ENCODE assay signal across 16 cellular contexts in the genomic region with DNA sequence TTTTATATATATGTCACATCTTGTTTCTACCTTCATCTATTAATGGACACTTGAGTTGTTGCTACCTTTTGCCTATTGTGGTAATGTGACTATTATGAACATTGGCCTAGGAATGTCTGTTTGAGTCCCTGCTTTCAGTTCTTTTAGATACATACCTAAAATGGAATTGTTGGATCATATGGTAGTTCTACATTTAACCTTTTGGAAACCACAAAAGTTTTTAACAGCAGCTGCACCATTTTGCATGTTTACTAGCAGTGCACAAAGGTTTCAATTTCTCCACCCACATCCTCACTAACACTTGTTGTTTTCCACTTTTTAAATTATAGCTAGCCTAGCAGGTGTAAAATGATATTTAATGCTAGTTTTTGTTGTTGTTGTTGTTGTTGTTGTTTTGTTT.
DNase-seq lines count a peak whose midpoint lies in the region; ATAC-seq and TF ChIP-seq lines count a peak whose summit lies in the region.
"Had no signal": no experiment of that assay in that cellular context is flagged by ENCODE, and none has a peak within 500 bp of the region (broad histone marks: within the 10 kb centered on the region; RNA-seq: fewer than 3 reads in every experiment).

No MANE protein-coding gene starts in this region.

- H3K4me1 ChIP-seq in uterus: peaks cover 5 to 6% of the 10 kb centered on the region in 2 donors
- peaks cover 27% of the 10 kb centered on the region for H3K4me1 ChIP-seq in HAP-1
- H3K4me1 ChIP-seq: foreskin keratinocyte had no signal

- in situ Hi-C loops in HAP-1 (cut with MboI; ENCODE audit: low sequenced_read_pairs): no loop called here

- DNase-seq in foreskin fibroblast (no peak), uterus (no peak), HAP-1 (ENCODE audit: low spot score in 2 of 2) (no peak), coronary artery (ENCODE audit: low spot score) (no peak)
- DNase-seq: amniotic stem cell, DMS53, foreskin keratinocyte, NCI-H1105 treated with DMSO at 0.1 percent for 48 hours, NCI-H526 treated with DMSO at 0.1 percent for 48 hours, right cardiac atrium, SHP77, WERI-Rb-1 had no signal

- H3K4me3 ChIP-seq in foreskin fibroblast (ENCODE audit: low read depth in 1 of 2, low read length in 2 of 2) (no peak overlapping the region), uterus (no peak overlapping the region), HAP-1 (no peak overlapping the region), coronary artery (no peak overlapping the region)

- H3K9me3 ChIP-seq in uterus (no peaks in the 10 kb centered on the region), HAP-1 (no peaks in the 10 kb centered on the region)

- H3K36me3 ChIP-seq in uterus (no peaks in the 10 kb centered on the region), HAP-1 (replicated peaks) (no peaks in the 10 kb centered on the region)
- H3K36me3 ChIP-seq: WERI-Rb-1 had no signal

- H3K27ac ChIP-seq in uterus: no peak overlapping the region
- no peak overlapping the region for H3K27ac ChIP-seq in coronary artery
- H3K27ac ChIP-seq: foreskin keratinocyte, WERI-Rb-1 had no signal

- H3K27me3 ChIP-seq in uterus (no peaks in the 10 kb centered on the region), HAP-1 (ENCODE audit: low read depth) (no peaks in the 10 kb centered on the region)
- H3K27me3 ChIP-seq: foreskin keratinocyte had no signal

- TF ChIP-seq CTCF in foreskin fibroblast (IDR thresholded peaks at IDR 0.05; ENCODE audit: low read depth, low read length) (no peak), uterus (IDR thresholded peaks at IDR 0.05) (no peak), coronary artery (IDR thresholded peaks at IDR 0.05) (no peak)

- intact Hi-C loops in uterus (cut with DNase I; ENCODE audit: low total_unique reads): no loop called here

- ATAC-seq in GM18499 (IDR thresholded peaks at IDR 0.05; ENCODE audit: insufficient read depth, unreplicated experiment): peak; percentile 49
- ATAC-seq in GM19455 (IDR thresholded peaks at IDR 0.05; ENCODE audit: unreplicated experiment): peak; percentile 78
- ATAC-seq in HG02870 (IDR thresholded peaks at IDR 0.05; ENCODE audit: unreplicated experiment): peak; percentile 53
- ATAC-seq in HG03520 (IDR thresholded peaks at IDR 0.05; ENCODE audit: unreplicated experiment): peak; percentile 47
- ATAC-seq: foreskin keratinocyte, right cardiac atrium had no signal

- TF ChIP-seq POLR2A in uterus (IDR thresholded peaks at IDR 0.05): no peak
